ENCODE assay signal across 8 cellular contexts in genomic region chrX:39855748-39856129, GRCh38.
DNase-seq lines count a peak whose midpoint lies in the region; ATAC-seq, FAIRE-seq and TF ChIP-seq lines count a peak whose summit lies in the region.

No MANE protein-coding gene starts in this region.

- BruUV-seq in OCI-LY7 (replicated peaks; lab: Mats Ljungman, UMichigan) = no TSS peak

- POLR2A ChIA-PET in OCI-LY7 (lab: Charles Lee) = interaction anchor here (0.5 kb wide), 1 partner anchor 357 kb away, joined by 7 read pairs; no protein-coding TSS in a partner anchor

- H3K79me2 ChIP-seq in OCI-LY7 (ENCODE audit: insufficient read depth, low read depth, low read length) (no peaks in the 10 kb centered on the region), keratinocyte (ENCODE audit: control insufficient read depth, insufficient read depth, low read length) (no peaks in the 10 kb centered on the region)

- H2AFZ ChIP-seq in OCI-LY7 (ENCODE audit: low read length) = peak overlapping the region; percentile 80; the same call in 1 of the 2 replicates
- H2AFZ ChIP-seq in keratinocyte (ENCODE audit: control insufficient read depth, low read length) = no peak overlapping the region

- H3K9me3 Mint-ChIP-seq in stimulated activated memory B cell treated with anti-CD40 and anti-IgM and Interleukin-4, amounts not matched to agents 10 μg/mL and 1 μg/mL and 100 μg/mL, for 72 hours = no peaks in the 10 kb centered on the region

- H3K27me3 Mint-ChIP-seq in stimulated activated memory B cell treated with anti-CD40 and anti-IgM and Interleukin-4, amounts not matched to agents 10 μg/mL and 1 μg/mL and 100 μg/mL, for 72 hours = no peaks in the 10 kb centered on the region

- H3K4me3 ChIP-seq in BLaER1 (peak overlapping the region; percentile 36; the same call in 1 of the 2 replicates), OCI-LY7 (ENCODE audit: low read depth, low read length, poor library complexity, severe bottlenecking) (peak overlapping the region; percentile 48), keratinocyte (ENCODE audit: control insufficient read depth in 2 of 3, extremely low read depth in 1 of 3, insufficient read depth in 2 of 3, low read depth in 1 of 3, low read length in 3 of 3) (no peak overlapping the region)

- H4K20me1 ChIP-seq in BLaER1 (no peaks in the 10 kb centered on the region), OCI-LY7 (ENCODE audit: insufficient read depth, low read length) (no peaks in the 10 kb centered on the region), keratinocyte (ENCODE audit: control insufficient read depth, extremely low read depth, insufficient read depth, low read length) (no peaks in the 10 kb centered on the region)

- FAIRE-seq in keratinocyte (lab: Jason Lieb, UNC) = no peak

- H3K9ac ChIP-seq in BLaER1 (peak overlapping the region; percentile 62), keratinocyte (ENCODE audit: control insufficient read depth, extremely low read depth, insufficient read depth, low read length) (no peak overlapping the region)

- dilution Hi-C loops in keratinocyte (cut with MboI; ENCODE audit: extremely low pct_ligation_motif_present, low sequenced_read_pairs) = no loop called here

- H3K9me3 ChIP-seq in BLaER1 (no peaks in the 10 kb centered on the region), OCI-LY7 (ENCODE audit: low read length) (no peaks in the 10 kb centered on the region), keratinocyte (ENCODE audit: control insufficient read depth, low read depth, low read length) (no peaks in the 10 kb centered on the region)

- ATAC-seq in GM19397 (IDR thresholded peaks at IDR 0.05; ENCODE audit: unreplicated experiment) = peak; percentile 42
- ATAC-seq in HG03469 (IDR thresholded peaks at IDR 0.05; ENCODE audit: unreplicated experiment) = peak; percentile 35
- peak; percentile 83 for ATAC-seq in stimulated activated memory B cell treated with anti-CD40 and anti-IgM and Interleukin-4, amounts not matched to agents 10 μg/mL and 1 μg/mL and 100 μg/mL, for 72 hours

- TF ChIP-seq CTCF in OCI-LY7 (conservative IDR thresholded peaks at IDR 0.05; ENCODE audit: low read length) = no peak
- TF ChIP-seq CTCF in keratinocyte (optimal IDR thresholded peaks at IDR 0.05 in 1 of 3, IDR thresholded peaks at IDR 0.05 in 1 of 3, conservative IDR thresholded peaks at IDR 0.05 in 1 of 3; ENCODE audit: extremely low read depth in 1 of 3, insufficient read depth in 2 of 3, low read length in 3 of 3) = no peak

- no peaks in the 10 kb centered on the region for H3K9me1 ChIP-seq in keratinocyte (ENCODE audit: control insufficient read depth, extremely low read depth, insufficient read depth, low read length)

- peaks cover 58% of the 10 kb centered on the region for H3K4me1 Mint-ChIP-seq in stimulated activated memory B cell treated with anti-CD40 and anti-IgM and Interleukin-4, amounts not matched to agents 10 μg/mL and 1 μg/mL and 100 μg/mL, for 72 hours

- H3K27ac Mint-ChIP-seq in stimulated activated memory B cell treated with anti-CD40 and anti-IgM and Interleukin-4, amounts not matched to agents 10 μg/mL and 1 μg/mL and 100 μg/mL, for 72 hours = peak overlapping the region; percentile 93

- no peaks in the 10 kb centered on the region for H3K9me2 ChIP-seq in OCI-LY7 (ENCODE audit: insufficient read depth, low read length)

- DNase-seq in OCI-LY7 (ENCODE audit: low spot score) (peak; percentile 60), keratinocyte (ENCODE audit: low read depth, low spot score) (no peak), superior temporal gyrus (ENCODE audit: extremely low spot score) (no peak)
- peak; percentile 82 to 87 for DNase-seq in activated T-cell treated with anti-CD3 and anti-CD28 coated beads, Interleukin-2, amount 50 U/mL, for 48 hours

- H3K36me3 Mint-ChIP-seq in stimulated activated memory B cell treated with anti-CD40 and anti-IgM and Interleukin-4, amounts not matched to agents 10 μg/mL and 1 μg/mL and 100 μg/mL, for 72 hours = no peaks in the 10 kb centered on the region

- H3K4me3 Mint-ChIP-seq in stimulated activated memory B cell treated with anti-CD40 and anti-IgM and Interleukin-4, amounts not matched to agents 10 μg/mL and 1 μg/mL and 100 μg/mL, for 72 hours = peak overlapping the region; percentile 76

- H3K4me1 ChIP-seq in BLaER1 (peaks cover 97% of the 10 kb centered on the region), OCI-LY7 (ENCODE audit: insufficient read depth, low read length, poor library complexity, severe bottlenecking) (peaks cover 51% of the 10 kb centered on the region), keratinocyte (ENCODE audit: control insufficient read depth, extremely low read depth, insufficient read depth, low read length) (peaks cover 13% of the 10 kb centered on the region)

- CTCF ChIA-PET in OCI-LY7 (lab: Charles Lee; ENCODE audit: unreplicated experiment) = interaction anchor here (0.6 kb wide), 2 partner anchors 290 to 612 kb away, joined by 3 read pairs; no protein-coding TSS in a partner anchor

- no peaks in the 10 kb centered on the region for H3K27me3 ChIP-seq in BLaER1
- H3K27me3 ChIP-seq in keratinocyte (ENCODE audit: control insufficient read depth, extremely low read depth, insufficient read depth, low read length) = no peaks in the 10 kb centered on the region

- H3K27ac ChIP-seq in BLaER1 (peak overlapping the region; percentile 76), OCI-LY7 (ENCODE audit: low read depth, low read length, poor library complexity, severe bottlenecking) (peak overlapping the region; percentile 65), keratinocyte (ENCODE audit: control insufficient read depth, insufficient read depth, low read length) (no peak overlapping the region)

- H3K36me3 ChIP-seq in BLaER1 (no peaks in the 10 kb centered on the region), OCI-LY7 (ENCODE audit: insufficient read depth, low read length) (no peaks in the 10 kb centered on the region), keratinocyte (ENCODE audit: control insufficient read depth in 2 of 2, extremely low read depth in 1 of 2, insufficient read depth in 2 of 2, low read length in 2 of 2) (no peaks in the 10 kb centered on the region)

- H3K4me2 ChIP-seq in BLaER1 = peak overlapping the region; percentile 92
- peak overlapping the region; percentile 82 for H3K4me2 ChIP-seq in OCI-LY7 (ENCODE audit: low read length)
- H3K4me2 ChIP-seq in keratinocyte (ENCODE audit: control insufficient read depth, extremely low read depth, insufficient read depth, low read depth, low read length) = peak overlapping the region; percentile 27

- intact Hi-C loops in OCI-LY7 (cut with micrococcal nuclease; ENCODE audit: unreplicated experiment) = no loop called here

Comparison
In these comparisons a context has a peak if more than half of its experiments do, and no peak if none do; other contexts are left out.
1. H3K4me2 ChIP-seq: peak in every context shown above with its lines; median percentile 92 in BLaER1; 82 in OCI-LY7; 27 in keratinocyte.
2. H3K4me3 ChIP-seq: peak in BLaER1 (single experiment) and OCI-LY7 (single experiment); none in keratinocyte (0 of 3).
3. DNase-seq: peak in OCI-LY7 (single experiment) and activated T-cell treated with anti-CD3 and anti-CD28 coated beads, Interleukin-2, amount 50 U/mL, for 48 hours (2 of 2); none in keratinocyte (single experiment) and superior temporal gyrus (single experiment).
4. Peak in every context shown above with its lines, with median percentiles within 50 percentile points of each other: ATAC-seq.